ENCODE assay signal across 8 cellular contexts in the genomic region with DNA sequence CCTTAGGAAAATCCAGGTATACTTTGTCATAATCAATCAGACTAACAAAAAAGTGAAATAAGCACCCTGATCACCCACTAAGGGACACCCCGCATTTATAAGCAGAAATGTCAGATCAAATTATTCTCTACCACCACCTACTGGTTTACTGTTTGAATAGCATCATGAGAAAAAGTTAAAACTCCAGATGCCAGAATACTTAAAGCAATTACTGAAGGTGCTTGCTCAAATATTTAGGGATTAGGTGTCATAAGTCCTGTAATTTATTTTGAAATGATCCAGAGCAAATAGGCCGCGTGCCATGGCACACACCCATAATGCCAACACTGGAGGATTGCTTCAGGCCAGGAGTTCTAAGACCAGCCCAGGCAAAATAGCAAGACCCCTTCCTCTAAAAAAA. TPM values are rescaled to one million over a fixed set of nuclear protein-coding genes. Genes with fewer than 3 reads are reported as not detected.
A peak's percentile ranks its signal among the peaks of the same experiment; 100 is the strongest.
DNase-seq lines count a peak whose midpoint lies in the region; ATAC-seq and TF ChIP-seq lines count a peak whose summit lies in the region.

No MANE protein-coding gene starts in this region.

- DNase-seq in NCI-H510A treated with DMSO at 0.1 percent for 48 hours (lab: John Stamatoyannopoulos, UW) (peak; percentile 63), NCI-H510A (lab: John Stamatoyannopoulos, UW) (no peak), WERI-Rb-1 (no peak), tibial nerve (ENCODE audit: low spot score in 2 of 2) (no peak)

- no peaks in the 10 kb centered on the region for H3K9me3 ChIP-seq in WERI-Rb-1 (ENCODE audit: severe bottlenecking)
- no peaks in the 10 kb centered on the region for H3K9me3 ChIP-seq in iPS-20b (ENCODE audit: insufficient read depth, low read depth, low read length)
- H3K9me3 ChIP-seq in tibial nerve = no peaks in the 10 kb centered on the region

- H3K36me3 ChIP-seq in WERI-Rb-1 = peaks cover 71% of the 10 kb centered on the region
- H3K36me3 ChIP-seq in iPS-20b (ENCODE audit: insufficient read depth, low read depth, low read length) = peaks cover 65% of the 10 kb centered on the region
- H3K36me3 ChIP-seq in tibial nerve = no peaks in the 10 kb centered on the region

- H3K4me1 ChIP-seq in iPS-20b (ENCODE audit: insufficient read depth, low read length) = peaks cover 23% of the 10 kb centered on the region
- peaks cover 0 to 14% (median 8%) of the 10 kb centered on the region in 4 donors for H3K4me1 ChIP-seq in tibial nerve

- no peak overlapping the region for H3K9ac ChIP-seq in iPS-20b (ENCODE audit: low read depth, low read length)

- ATAC-seq in HG02884 (IDR thresholded peaks at IDR 0.05; ENCODE audit: unreplicated experiment) = no peak
- ATAC-seq in GM21786 (IDR thresholded peaks at IDR 0.05; ENCODE audit: unreplicated experiment) = no peak

- TF ChIP-seq POLR2A in tibial nerve (IDR thresholded peaks at IDR 0.05) = no peak

- TF ChIP-seq CTCF in LNCAP (IDR thresholded peaks at IDR 0.05) (peak; percentile 70), WERI-Rb-1 (IDR thresholded peaks at IDR 0.05; ENCODE audit: low read depth, low read length) (peak; percentile 43), tibial nerve (IDR thresholded peaks at IDR 0.05) (peak; percentile 48 to 76 (median 64))

- H3K4me3 ChIP-seq in WERI-Rb-1 (ENCODE audit: low read depth, low read length) = no peak overlapping the region
- peak overlapping the region; percentile 96; the same call in 1 of the 2 replicates for H3K4me3 ChIP-seq in iPS-20b (ENCODE audit: low read length)
- H3K4me3 ChIP-seq in tibial nerve = no peak overlapping the region

- no peak overlapping the region for H3K27ac ChIP-seq in WERI-Rb-1
- no peak overlapping the region for H3K27ac ChIP-seq in iPS-20b (ENCODE audit: low read length)
- H3K27ac ChIP-seq in tibial nerve = no peak overlapping the region

- H3K27me3 ChIP-seq in WERI-Rb-1 (ENCODE audit: insufficient read depth, low read depth, severe bottlenecking) (no peaks in the 10 kb centered on the region), iPS-20b (ENCODE audit: insufficient read depth, low read length) (no peaks in the 10 kb centered on the region), tibial nerve (peaks cover 0 to 10% of the 10 kb centered on the region in 2 donors)

- TF ChIP-seq EP300 in tibial nerve (IDR thresholded peaks at IDR 0.05) = no peak

- 36 to 51% methylated on average over 3 of the region's 3 CpGs for WGBS in tibial nerve, 2 donors

RNA-seq across cellular contexts. Expression of a gene that starts 2.3 kb away (rescaled TPM):
- total RNA-seq in tibial nerve = 1 to 10 TPM in 3 of 4 donors, under 1 TPM in 1; 0.21 to 7.1 (median 2.6) TPM

RNA-seq across cellular contexts. Expression of a gene that starts 27.9 kb away (rescaled TPM):
- 1,000 to 10,000 TPM in 1 of 4 donors, 100 to 1,000 TPM in 3; 675 to 1,301 (median 748) TPM for total RNA-seq in tibial nerve

RNA-seq across cellular contexts. Expression of a gene that starts 50.9 kb away (rescaled TPM):
- total RNA-seq in tibial nerve = not detected
